Comparison of ENCODE assay signal across 1 cellular context in genomic region chr12:67046062-67046461, GRCh38.
TF ChIP-seq lines count a peak whose summit lies in the region.

No MANE protein-coding gene starts in this region.

TF ChIP-seq in GM23338, 12 proteins besides CTCF, POLR2A, EP300 and RAD21 (continued from another document):
- TF ChIP-seq, protein P1, sequence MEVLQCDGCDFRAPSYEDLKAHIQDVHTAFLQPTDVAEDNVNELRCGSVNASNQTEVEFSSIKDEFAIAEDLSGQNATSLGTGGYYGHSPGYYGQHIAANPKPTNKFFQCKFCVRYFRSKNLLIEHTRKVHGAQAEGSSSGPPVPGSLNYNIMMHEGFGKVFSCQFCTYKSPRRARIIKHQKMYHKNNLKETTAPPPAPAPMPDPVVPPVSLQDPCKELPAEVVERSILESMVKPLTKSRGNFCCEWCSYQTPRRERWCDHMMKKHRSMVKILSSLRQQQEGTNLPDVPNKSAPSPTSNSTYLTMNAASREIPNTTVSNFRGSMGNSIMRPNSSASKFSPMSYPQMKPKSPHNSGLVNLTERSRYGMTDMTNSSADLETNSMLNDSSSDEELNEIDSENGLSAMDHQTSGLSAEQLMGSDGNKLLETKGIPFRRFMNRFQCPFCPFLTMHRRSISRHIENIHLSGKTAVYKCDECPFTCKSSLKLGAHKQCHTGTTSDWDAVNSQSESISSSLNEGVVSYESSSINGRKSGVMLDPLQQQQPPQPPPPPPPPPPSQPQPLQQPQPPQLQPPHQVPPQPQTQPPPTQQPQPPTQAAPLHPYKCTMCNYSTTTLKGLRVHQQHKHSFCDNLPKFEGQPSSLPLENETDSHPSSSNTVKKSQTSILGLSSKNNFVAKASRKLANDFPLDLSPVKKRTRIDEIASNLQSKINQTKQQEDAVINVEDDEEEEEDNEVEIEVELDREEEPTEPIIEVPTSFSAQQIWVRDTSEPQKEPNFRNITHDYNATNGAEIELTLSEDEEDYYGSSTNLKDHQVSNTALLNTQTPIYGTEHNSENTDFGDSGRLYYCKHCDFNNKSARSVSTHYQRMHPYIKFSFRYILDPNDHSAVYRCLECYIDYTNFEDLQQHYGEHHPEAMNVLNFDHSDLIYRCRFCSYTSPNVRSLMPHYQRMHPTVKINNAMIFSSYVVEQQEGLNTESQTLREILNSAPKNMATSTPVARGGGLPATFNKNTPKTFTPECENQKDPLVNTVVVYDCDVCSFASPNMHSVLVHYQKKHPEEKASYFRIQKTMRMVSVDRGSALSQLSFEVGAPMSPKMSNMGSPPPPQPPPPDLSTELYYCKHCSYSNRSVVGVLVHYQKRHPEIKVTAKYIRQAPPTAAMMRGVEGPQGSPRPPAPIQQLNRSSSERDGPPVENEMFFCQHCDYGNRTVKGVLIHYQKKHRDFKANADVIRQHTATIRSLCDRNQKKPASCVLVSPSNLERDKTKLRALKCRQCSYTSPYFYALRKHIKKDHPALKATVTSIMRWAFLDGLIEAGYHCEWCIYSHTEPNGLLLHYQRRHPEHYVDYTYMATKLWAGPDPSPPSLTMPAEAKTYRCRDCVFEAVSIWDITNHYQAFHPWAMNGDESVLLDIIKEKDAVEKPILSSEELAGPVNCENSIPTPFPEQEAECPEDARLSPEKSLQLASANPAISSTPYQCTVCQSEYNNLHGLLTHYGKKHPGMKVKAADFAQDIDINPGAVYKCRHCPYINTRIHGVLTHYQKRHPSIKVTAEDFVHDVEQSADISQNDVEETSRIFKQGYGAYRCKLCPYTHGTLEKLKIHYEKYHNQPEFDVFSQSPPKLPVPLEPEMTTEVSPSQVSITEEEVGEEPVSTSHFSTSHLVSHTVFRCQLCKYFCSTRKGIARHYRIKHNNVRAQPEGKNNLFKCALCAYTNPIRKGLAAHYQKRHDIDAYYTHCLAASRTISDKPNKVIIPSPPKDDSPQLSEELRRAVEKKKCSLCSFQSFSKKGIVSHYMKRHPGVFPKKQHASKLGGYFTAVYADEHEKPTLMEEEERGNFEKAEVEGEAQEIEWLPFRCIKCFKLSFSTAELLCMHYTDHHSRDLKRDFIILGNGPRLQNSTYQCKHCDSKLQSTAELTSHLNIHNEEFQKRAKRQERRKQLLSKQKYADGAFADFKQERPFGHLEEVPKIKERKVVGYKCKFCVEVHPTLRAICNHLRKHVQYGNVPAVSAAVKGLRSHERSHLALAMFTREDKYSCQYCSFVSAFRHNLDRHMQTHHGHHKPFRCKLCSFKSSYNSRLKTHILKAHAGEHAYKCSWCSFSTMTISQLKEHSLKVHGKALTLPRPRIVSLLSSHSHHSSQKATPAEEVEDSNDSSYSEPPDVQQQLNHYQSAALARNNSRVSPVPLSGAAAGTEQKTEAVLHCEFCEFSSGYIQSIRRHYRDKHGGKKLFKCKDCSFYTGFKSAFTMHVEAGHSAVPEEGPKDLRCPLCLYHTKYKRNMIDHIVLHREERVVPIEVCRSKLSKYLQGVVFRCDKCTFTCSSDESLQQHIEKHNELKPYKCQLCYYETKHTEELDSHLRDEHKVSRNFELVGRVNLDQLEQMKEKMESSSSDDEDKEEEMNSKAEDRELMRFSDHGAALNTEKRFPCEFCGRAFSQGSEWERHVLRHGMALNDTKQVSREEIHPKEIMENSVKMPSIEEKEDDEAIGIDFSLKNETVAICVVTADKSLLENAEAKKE (CRISPR knock-in tag; IDR thresholded peaks at IDR 0.05), result no peak
- TF ChIP-seq EZH2 (IDR thresholded peaks at IDR 0.05; ENCODE audit: low read depth, unreplicated experiment) (no peak), EZH2phosphoT487 (IDR thresholded peaks at IDR 0.05; ENCODE audit: unreplicated experiment) (no peak), ZNF331 (CRISPR knock-in tag; IDR thresholded peaks at IDR 0.05; ENCODE audit: low read depth) (no peak), REST (IDR thresholded peaks at IDR 0.05; ENCODE audit: unreplicated experiment) (no peak), NANOG (IDR thresholded peaks at IDR 0.05; ENCODE audit: borderline replicate concordance) (no peak), STAT1 (IDR thresholded peaks at IDR 0.05; ENCODE audit: unreplicated experiment) (no peak), CREB1 (CRISPR knock-in tag; IDR thresholded peaks at IDR 0.05; ENCODE audit: low read depth) (no peak)
